ENCODE assay signal across 1 cellular context in genomic region chr7:101856488-101857357, GRCh38.
A peak's percentile ranks its signal among the peaks of the same experiment; 100 is the strongest.
TF ChIP-seq lines count a peak whose summit lies in the region.

No MANE protein-coding gene starts in this region.

TF ChIP-seq in HepG2, 621 proteins besides CTCF, POLR2A, EP300 and RAD21 (continued from another document and continues in another):
- TF ChIP-seq KIAA2018 (CRISPR knock-in tag; IDR thresholded peaks at IDR 0.05; ENCODE audit: borderline replicate concordance), result no peak
- no peak for TF ChIP-seq SETDB1 (CRISPR knock-in tag; IDR thresholded peaks at IDR 0.05; ENCODE audit: borderline replicate concordance)
- TF ChIP-seq HOXA7 (CRISPR knock-in tag; IDR thresholded peaks at IDR 0.05), result no peak
- no peak for TF ChIP-seq ZNF496 (CRISPR knock-in tag; IDR thresholded peaks at IDR 0.05; ENCODE audit: insufficient replicate concordance)
- peak; percentile 54; the same call in 1 of the 2 replicates for TF ChIP-seq ZBTB20 (CRISPR knock-in tag; IDR thresholded peaks at IDR 0.05; ENCODE audit: borderline replicate concordance, low read depth)
- no peak for TF ChIP-seq ZNF549 (CRISPR knock-in tag; IDR thresholded peaks at IDR 0.05)
- TF ChIP-seq ELF4 (CRISPR knock-in tag; IDR thresholded peaks at IDR 0.05; ENCODE audit: borderline replicate concordance), result no peak
- TF ChIP-seq ZFP36L1 (CRISPR knock-in tag; IDR thresholded peaks at IDR 0.05), result no peak
- 0 out of 2 replicates have a peak, but pooled peaks have one; percentile 74 for TF ChIP-seq ZMAT3 (CRISPR knock-in tag; conservative IDR thresholded peaks at IDR 0.05)
- TF ChIP-seq EED (CRISPR knock-in tag; IDR thresholded peaks at IDR 0.05), result no peak; the same call in 1 of the 2 replicates
- TF ChIP-seq GZF1 (CRISPR knock-in tag; IDR thresholded peaks at IDR 0.05), result no peak
- TF ChIP-seq AFF4 (CRISPR knock-in tag; IDR thresholded peaks at IDR 0.05), result no peak
- TF ChIP-seq ZNF557 (CRISPR knock-in tag; IDR thresholded peaks at IDR 0.05), result no peak
- peak; percentile 84; the same call in 1 of the 2 replicates for TF ChIP-seq ARID4A (CRISPR knock-in tag; IDR thresholded peaks at IDR 0.05; ENCODE audit: borderline replicate concordance)
- TF ChIP-seq HCFC1 (IDR thresholded peaks at IDR 0.05; ENCODE audit: low read depth, low read length), result 0 out of 2 replicates have a peak, but pooled peaks have one; percentile 12
- peak; percentile 48; the same call in 1 of the 2 replicates for TF ChIP-seq GMEB1 (CRISPR knock-in tag; IDR thresholded peaks at IDR 0.05; ENCODE audit: borderline replicate concordance)
- no peak for TF ChIP-seq ZBTB44 (CRISPR knock-in tag; IDR thresholded peaks at IDR 0.05)
- TF ChIP-seq TFDP1 (CRISPR knock-in tag; IDR thresholded peaks at IDR 0.05; ENCODE audit: borderline replicate concordance), result peak; percentile 55; the same call in 1 of the 2 replicates
- TF ChIP-seq RAD51 (IDR thresholded peaks at IDR 0.05; ENCODE audit: borderline replicate concordance), result peak; percentile 77
- TF ChIP-seq ZFYVE20 (CRISPR knock-in tag; IDR thresholded peaks at IDR 0.05; ENCODE audit: borderline replicate concordance, low read depth), result no peak
- TF ChIP-seq BRD4 (CRISPR knock-in tag; IDR thresholded peaks at IDR 0.05), result no peak
- TF ChIP-seq ATF3 (CRISPR knock-in tag; IDR thresholded peaks at IDR 0.05), result no peak; the same call in 1 of the 2 replicates
- TF ChIP-seq SMARCE1 (IDR thresholded peaks at IDR 0.05; ENCODE audit: borderline replicate concordance), result no peak
- TF ChIP-seq ASH2L (IDR thresholded peaks at IDR 0.05; ENCODE audit: insufficient read length, low read depth, low read length), result peak; percentile 77
- TF ChIP-seq ZXDC (CRISPR knock-in tag; IDR thresholded peaks at IDR 0.05), result no peak
- peak; percentile 92 for TF ChIP-seq TARDBP (CRISPR knock-in tag; IDR thresholded peaks at IDR 0.05)
